Comparison of ENCODE assay signal across 8 cellular contexts in genomic region chr6:81752084-81752968, GRCh38. TPM values are rescaled to one million over a fixed set of nuclear protein-coding genes. Genes with fewer than 3 reads are reported as not detected.
DNase-seq lines count a peak whose midpoint lies in the region; ATAC-seq, FAIRE-seq and TF ChIP-seq lines count a peak whose summit lies in the region.

TSS of gene TENT5A (minus strand) at chr6:81752681. CDS start at chr6:81752141, 540 bp downstream.

- in situ Hi-C loops in Panc1 (cut with HindIII; ENCODE audit: low pct_unique_long_range_greater_than_20kb, low sequenced_read_pairs), result no loop called here

- no peak for FAIRE-seq in D721Med (lab: Jason Lieb, UNC)

- no peaks in the 10 kb centered on the region; the same call in 1 of the 2 replicates for H3K4me1 ChIP-seq in Panc1 (ENCODE audit: control insufficient read depth, insufficient read depth, low read length)
- peaks cover 0 to 50% (median 0%) of the 10 kb centered on the region in 3 donors for H3K4me1 ChIP-seq in esophagus squamous epithelium

- no peaks in the 10 kb centered on the region for H3K9me3 Mint-ChIP-seq in naive B cell

- DNase-seq in D721Med (ENCODE audit: insufficient read length, low spot score) (peak; percentile 60), HUDEP-2 (lab: John Stamatoyannopoulos, UW; ENCODE audit: unreplicated experiment in 76 of 76) (peak in 75 of 76 experiments; percentile 49 to 96 (median 90)), Panc1 (ENCODE audit: low read depth, low spot score) (no peak), activated T-helper 1 cell treated with Interleukin-2 at 50 U/mL for 16 hours (ENCODE audit: low read depth) (peak; percentile 75), esophagus squamous epithelium (lab: John Stamatoyannopoulos, UW) (peak; percentile 42), naive B cell (peak; percentile 91)
- peak; percentile 66 to 67 for DNase-seq in stimulated activated CD8-positive, alpha-beta memory T cell treated with anti-CD3 and anti-CD28 coated beads, Interleukin-7, amount 100 ng/mL, for 48 hours (ENCODE audit: extremely low read depth in 1 of 2, low read depth in 1 of 2)

- no peak for TF ChIP-seq CTCF in D721Med (IDR thresholded peaks at IDR 0.05; ENCODE audit: insufficient read depth, missing control alignments)
- no peak for TF ChIP-seq CTCF in Panc1 (IDR thresholded peaks at IDR 0.05)
- no peak for TF ChIP-seq CTCF in esophagus squamous epithelium (IDR thresholded peaks at IDR 0.05)

- peak within 1 kb of the TSS; percentile 55 to 82 for H3K4me3 ChIP-seq in Panc1 (ENCODE audit: low read depth in 2 of 2, low read length in 2 of 2)
- peak within 1 kb of the TSS; percentile 65 to 97 (median 89) for H3K4me3 ChIP-seq in esophagus squamous epithelium

- BruUV-seq in Panc1 (replicated peaks; lab: Mats Ljungman, UMichigan), result no TSS peak

- H3K27ac Mint-ChIP-seq in naive B cell, result peak within 1 kb of the TSS; percentile 89 to 99 (median 98)

- peak in 3 of 4 donors; percentile 22 to 90 (median 80) for TF ChIP-seq POLR2A in esophagus squamous epithelium (IDR thresholded peaks at IDR 0.05)

- intact Hi-C loops in Panc1 (cut with micrococcal nuclease; ENCODE audit: unreplicated experiment), result no loop called here
- intact Hi-C loops in esophagus squamous epithelium (cut with DNase I), result no loop called here

- peak within 1 kb of the TSS; percentile 92 to 99 (median 98) for H3K4me3 Mint-ChIP-seq in naive B cell

- no peaks in the 10 kb centered on the region for H3K27me3 Mint-ChIP-seq in naive B cell

- no peaks in the 10 kb centered on the region for H3K36me3 ChIP-seq in Panc1 (ENCODE audit: control insufficient read depth, insufficient read depth, low read length)
- H3K36me3 ChIP-seq in esophagus squamous epithelium, result no peaks in the 10 kb centered on the region

- CTCF ChIA-PET in Panc1 (lab: Charles Lee), result interaction anchor here (0.6 kb wide), 1 partner anchor 1290 kb away, joined by 3 read pairs; no protein-coding TSS in a partner anchor

- 0% methylated on average over 22 to 28 of the region's 78 CpGs for whole genome bisulfite sequencing in esophagus squamous epithelium, 2 donors

- peaks cover 27% of the 10 kb centered on the region for H3K27me3 ChIP-seq in Panc1 (ENCODE audit: control insufficient read depth, insufficient read depth, low read length)
- H3K27me3 ChIP-seq in esophagus squamous epithelium, result no peaks in the 10 kb centered on the region

- POLR2A ChIA-PET in Panc1 (lab: Charles Lee), result no interaction called here

- peaks cover 27 to 45% (median 35%) of the 10 kb centered on the region in 3 donors for H3K4me1 Mint-ChIP-seq in naive B cell

- H3K9me3 ChIP-seq in Panc1 (ENCODE audit: control insufficient read depth, insufficient read depth, low read depth, low read length), result no peaks in the 10 kb centered on the region
- H3K9me3 ChIP-seq in esophagus squamous epithelium, result no peaks in the 10 kb centered on the region

- H3K27ac ChIP-seq in Panc1 (ENCODE audit: low read length), result no peak within 1 kb of the TSS
- peak within 1 kb of the TSS; percentile 89 to 99 (median 96) for H3K27ac ChIP-seq in esophagus squamous epithelium

- ATAC-seq in GM21390 (IDR thresholded peaks at IDR 0.05; ENCODE audit: unreplicated experiment) (peak; percentile 69), Panc1 (peak; percentile 77), naive B cell (ENCODE audit: low read depth in 2 of 2) (peak; percentile 71 to 72)

- H3K36me3 Mint-ChIP-seq in naive B cell, result peaks cover 9 to 21% of the 10 kb centered on the region in 2 donors

RNA-seq across cellular contexts. Expression of gene TENT5A, which starts in this region (rescaled TPM):
- total RNA-seq in Panc1 (2021; ENCODE audit: unreplicated experiment) (1.7 TPM), esophagus squamous epithelium (1 to 10 TPM; 3.9 to 9.9 (median 7.4) TPM)
- 0.44 TPM for polyA plus RNA-seq in Panc1 (2012; ENCODE audit: insufficient read length)
- polyA plus RNA-seq in naive B cell (ENCODE audit: low read depth in 6 of 6), result 10 to 100 TPM in 5 of 6 donors, 1 to 10 TPM in 1; 8.4 to 16.7 (median 11.8) TPM
